14 cellular contexts compared by ENCODE assay signal in genomic region chr5:102421647-102422046, GRCh38.
DNase-seq lines count a peak whose midpoint lies in the region; ATAC-seq and TF ChIP-seq lines count a peak whose summit lies in the region.
"Had no signal": no experiment of that assay in that cellular context is flagged by ENCODE, and none has a peak within 500 bp of the region (broad histone marks: within the 10 kb centered on the region; RNA-seq: fewer than 3 reads in every experiment).

No MANE protein-coding gene starts in this region.

- H3K9me3 ChIP-seq in right cardiac atrium (ENCODE audit: control insufficient read depth, low read length) (no peaks in the 10 kb centered on the region), aorta (ENCODE audit: control insufficient read depth, low read length) (no peaks in the 10 kb centered on the region)
- H3K9me3 ChIP-seq: left lung had no signal

- TF ChIP-seq CTCF in epithelial cell of proximal tubule (conservative IDR thresholded peaks at IDR 0.05; ENCODE audit: low read depth, low read length) (peak; percentile 64), GM13976 (IDR thresholded peaks at IDR 0.05; ENCODE audit: borderline replicate concordance, control extremely low read depth, extremely low read depth, insufficient read depth, missing control alignments) (no peak)

- peak; percentile 13 to 69 (median 58) for DNase-seq in right cardiac atrium
- DNase-seq in Right ventricle myocardium inferior (ENCODE audit: missing footprints): no peak
- peak; percentile 69 for DNase-seq in NCI-H2029 (lab: John Stamatoyannopoulos, UW)
- DNase-seq in epithelial cell of proximal tubule (ENCODE audit: low read depth): peak; percentile 2
- DNase-seq in aorta: peak; percentile 28 to 44
- no peak for DNase-seq in NCI-H1436 treated with DMSO at 0.1 percent for 48 hours (lab: John Stamatoyannopoulos, UW)
- no peak for DNase-seq in GM13976 (ENCODE audit: low spot score)
- DNase-seq: activated CD4-positive, alpha-beta T cell treated with anti-CD3 and anti-CD28 coated beads, Interleukin-2, amount 10 ng/mL, durations not matched to agents 7 days and 5 days; activated T-cell treated with anti-CD3 and anti-CD28 coated beads, Interleukin-2, amount 50 U/mL, for 4 hours; CD8-positive, alpha-beta T cell; T-helper 2 cell had no signal

- in situ Hi-C loops in GM13976 (cut with MboI; ENCODE audit: low sequenced_read_pairs, unreplicated experiment): no loop called here

- H3K4me1 Mint-ChIP-seq in stimulated activated memory B cell treated with anti-CD40 and anti-IgM and Interleukin-4, amounts not matched to agents 10 μg/mL and 1 μg/mL and 100 μg/mL, for 72 hours: no peaks in the 10 kb centered on the region
- H3K4me1 Mint-ChIP-seq: activated CD4-positive, alpha-beta T cell treated with anti-CD3 and anti-CD28 coated beads, Interleukin-2, amount 10 ng/mL, durations not matched to agents 7 days and 5 days had no signal

- ATAC-seq in right cardiac atrium: no peak
- no peak for ATAC-seq in Right ventricle myocardium inferior
- ATAC-seq in aorta (ENCODE audit: low FRiP score): no peak
- ATAC-seq in stimulated activated memory B cell treated with anti-CD40 and anti-IgM and Interleukin-4, amounts not matched to agents 10 μg/mL and 1 μg/mL and 100 μg/mL, for 72 hours: no peak
- ATAC-seq: activated T-cell treated with anti-CD3 and anti-CD28 coated beads, Interleukin-2, amount 50 U/mL, for 4 hours; CD8-positive, alpha-beta T cell; left lung had no signal

- no peaks in the 10 kb centered on the region for H3K36me3 Mint-ChIP-seq in stimulated activated memory B cell treated with anti-CD40 and anti-IgM and Interleukin-4, amounts not matched to agents 10 μg/mL and 1 μg/mL and 100 μg/mL, for 72 hours
- H3K36me3 Mint-ChIP-seq: CD8-positive, alpha-beta T cell had no signal

- H3K4me1 ChIP-seq in right cardiac atrium (ENCODE audit: control insufficient read depth, insufficient read depth, low read length): no peaks in the 10 kb centered on the region
- no peaks in the 10 kb centered on the region for H3K4me1 ChIP-seq in aorta (ENCODE audit: control insufficient read depth in 1 of 2, insufficient read depth in 2 of 2, low read length in 2 of 2)
- H3K4me1 ChIP-seq: left lung had no signal

- H3K27me3 Mint-ChIP-seq in stimulated activated memory B cell treated with anti-CD40 and anti-IgM and Interleukin-4, amounts not matched to agents 10 μg/mL and 1 μg/mL and 100 μg/mL, for 72 hours: no peaks in the 10 kb centered on the region
- H3K27me3 Mint-ChIP-seq: activated CD4-positive, alpha-beta T cell treated with anti-CD3 and anti-CD28 coated beads, Interleukin-2, amount 10 ng/mL, durations not matched to agents 7 days and 5 days had no signal

- 62% methylated on average over 3 of the region's 3 CpGs for WGBS in right cardiac atrium
- WGBS in aorta, 2 donors: 62 to 65% methylated on average over 3 of the region's 3 CpGs

- H3K27ac Mint-ChIP-seq in stimulated activated memory B cell treated with anti-CD40 and anti-IgM and Interleukin-4, amounts not matched to agents 10 μg/mL and 1 μg/mL and 100 μg/mL, for 72 hours: no peak overlapping the region
- H3K27ac Mint-ChIP-seq: activated CD4-positive, alpha-beta T cell treated with anti-CD3 and anti-CD28 coated beads, Interleukin-2, amount 10 ng/mL, durations not matched to agents 7 days and 5 days; CD8-positive, alpha-beta T cell had no signal

- H3K4me3 Mint-ChIP-seq in stimulated activated memory B cell treated with anti-CD40 and anti-IgM and Interleukin-4, amounts not matched to agents 10 μg/mL and 1 μg/mL and 100 μg/mL, for 72 hours: no peak overlapping the region
- H3K4me3 Mint-ChIP-seq: activated CD4-positive, alpha-beta T cell treated with anti-CD3 and anti-CD28 coated beads, Interleukin-2, amount 10 ng/mL, durations not matched to agents 7 days and 5 days; activated T-cell treated with anti-CD3 and anti-CD28 coated beads, Interleukin-2, amount 50 U/mL, for 4 hours; CD8-positive, alpha-beta T cell had no signal

- H3K9me3 Mint-ChIP-seq in stimulated activated memory B cell treated with anti-CD40 and anti-IgM and Interleukin-4, amounts not matched to agents 10 μg/mL and 1 μg/mL and 100 μg/mL, for 72 hours: peaks cover 16% of the 10 kb centered on the region
- H3K9me3 Mint-ChIP-seq: activated CD4-positive, alpha-beta T cell treated with anti-CD3 and anti-CD28 coated beads, Interleukin-2, amount 10 ng/mL, durations not matched to agents 7 days and 5 days had no signal

- H3K27me3 ChIP-seq in right cardiac atrium (ENCODE audit: control insufficient read depth, insufficient read depth) (no peaks in the 10 kb centered on the region), aorta (ENCODE audit: control insufficient read depth in 1 of 2, insufficient read depth in 2 of 2, low read length in 1 of 2) (no peaks in the 10 kb centered on the region)
- H3K27me3 ChIP-seq: left lung had no signal

- intact Hi-C loops in right cardiac atrium (cut with DNase I) (no loop called here), Right ventricle myocardium inferior (cut with DNase I) (no loop called here), aorta (cut with DNase I) (no loop called here)

- H3K4me3 ChIP-seq in right cardiac atrium (ENCODE audit: low read length) (no peak overlapping the region), epithelial cell of proximal tubule (ENCODE audit: low read depth, low read length) (no peak overlapping the region), aorta (ENCODE audit: low read length in 2 of 2) (no peak overlapping the region)
- H3K4me3 ChIP-seq: left lung had no signal

- no peaks in the 10 kb centered on the region for H3K36me3 ChIP-seq in aorta (ENCODE audit: control insufficient read depth in 1 of 2, insufficient read depth in 2 of 2, low read length in 1 of 2)
- H3K36me3 ChIP-seq: left lung had no signal

- H3K27ac ChIP-seq in right cardiac atrium (ENCODE audit: low read length) (no peak overlapping the region), aorta (ENCODE audit: low read depth in 1 of 2, low read length in 2 of 2) (no peak overlapping the region)
- H3K27ac ChIP-seq: epithelial cell of prostate, left lung had no signal

Comparison
In these comparisons a context has a peak if more than half of its experiments do, and no peak if none do; other contexts are left out.
1. DNase-seq: peak in right cardiac atrium (3 of 3), NCI-H2029 (single experiment), epithelial cell of proximal tubule (single experiment) and aorta (2 of 2); none in Right ventricle myocardium inferior (single experiment), NCI-H1436 treated with DMSO at 0.1 percent for 48 hours (single experiment) and GM13976 (single experiment).